Comparison of ENCODE assay signal across 32 cellular contexts in genomic region chr12:66045506-66045905, GRCh38.
"Had no signal": no experiment of that assay in that cellular context is flagged by ENCODE, and none has a peak within 500 bp of the region (broad histone marks: within the 10 kb centered on the region; RNA-seq: fewer than 3 reads in every experiment).

No MANE protein-coding gene starts in this region.

- H3K27me3 ChIP-seq: ascending aorta, cardiac muscle cell had no signal

- H3K27ac ChIP-seq: ascending aorta, cardiac muscle cell, WERI-Rb-1 had no signal

- FAIRE-seq: bronchial epithelial cell had no signal

- DNase-seq: activated CD4-positive, alpha-beta memory T cell treated with anti-CD3 and anti-CD28 coated beads, Interleukin-2, amount 10 ng/mL, durations not matched to agents 7 days and 5 days; activated CD4-positive, alpha-beta T cell treated with anti-CD3 and anti-CD28 coated beads for 1 hour; activated CD4-positive, alpha-beta T cell treated with anti-CD3 and anti-CD28 coated beads for 36 hours; activated CD4-positive, alpha-beta T cell treated with anti-CD3 and anti-CD28 coated beads for 48 hours; activated CD4-positive, alpha-beta T cell treated with anti-CD3 and anti-CD28 coated beads, Interleukin-2, amount 10 ng/mL, durations not matched to agents 7 days and 5 days; activated CD4-positive, alpha-beta T cell treated with anti-CD3 and anti-CD28 coated beads, Interleukin-2, amount 50 U/mL, for 48 hours; activated CD4-positive, CD25-positive, alpha-beta regulatory T cell; activated CD8-positive, alpha-beta memory T cell treated with anti-CD3 and anti-CD28 coated beads for 24 hours; activated CD8-positive, alpha-beta memory T cell treated with anti-CD3 and anti-CD28 coated beads, Interleukin-2, amount 10 ng/mL, durations not matched to agents 7 days and 5 days; activated CD8-positive, alpha-beta memory T cell treated with anti-CD3 and anti-CD28 coated beads, Interleukin-2, amount 50 U/mL, for 48 hours; activated CD8-positive, alpha-beta T cell treated with anti-CD3 and anti-CD28 coated beads, Interleukin-2, amount 10 ng/mL, durations not matched to agents 7 days and 5 days; activated effector memory CD4-positive, alpha-beta T cell treated with Interleukin-2 at 50 U/mL for 16 hours; activated gamma-delta T cell; activated naive CD4-positive, alpha-beta T cell treated with anti-CD3 and anti-CD28 coated beads, Interleukin-2, amount 10 ng/mL, durations not matched to agents 7 days and 5 days; activated naive CD4-positive, alpha-beta T cell treated with Interleukin-2 at 50 U/mL for 16 hours; activated naive CD8-positive, alpha-beta T cell treated with anti-CD3 and anti-CD28 coated beads, Interleukin-2, amount 10 ng/mL, durations not matched to agents 7 days and 5 days; activated naive CD8-positive, alpha-beta T cell treated with anti-CD3 and anti-CD28 coated beads, Interleukin-2, amount 50 U/mL, for 24 hours; activated T-cell treated with anti-CD3 and anti-CD28 coated beads, Interleukin-2, amount 50 U/mL, for 24 hours; activated T-cell treated with anti-CD3 and anti-CD28 coated beads, Interleukin-2, amount 50 U/mL, for 48 hours; amygdala; anterior cingulate cortex; caudate nucleus; cerebellar nuclear complex; T-helper 1 cell; T-helper 2 cell; T-helper 9 cell; WERI-Rb-1 had no signal

- H3K4me3 ChIP-seq: ascending aorta, cardiac muscle cell had no signal

- ATAC-seq: activated CD4-positive, alpha-beta T cell treated with anti-CD3 and anti-CD28 coated beads for 36 hours; activated CD4-positive, CD25-positive, alpha-beta regulatory T cell treated with anti-CD3 and anti-CD28 coated beads, Interleukin-2, amount 50 U/mL, for 24 hours; activated CD8-positive, alpha-beta memory T cell treated with anti-CD3 and anti-CD28 coated beads, Interleukin-2, amount 10 ng/mL, durations not matched to agents 7 days and 5 days; activated CD8-positive, alpha-beta T cell treated with anti-CD3 and anti-CD28 coated beads, Interleukin-2, amount 10 ng/mL, durations not matched to agents 7 days and 5 days; activated naive CD8-positive, alpha-beta T cell treated with anti-CD3 and anti-CD28 coated beads, Interleukin-2, amount 50 U/mL, for 24 hours; WTC11 had no signal

- H3K36me3 ChIP-seq: ascending aorta, cardiac muscle cell, WERI-Rb-1 had no signal

- H3K4me1 ChIP-seq: ascending aorta had no signal

- H3K9me3 ChIP-seq: ascending aorta had no signal
